ENCODE assay signal across 8 cellular contexts in genomic region chr11:108009497-108010360, GRCh38. TPM values are rescaled to one million over a fixed set of nuclear protein-coding genes. Genes with fewer than 3 reads are reported as not detected.
DNase-seq lines count a peak whose midpoint lies in the region; ATAC-seq and TF ChIP-seq lines count a peak whose summit lies in the region.

No MANE protein-coding gene starts in this region.

- TF ChIP-seq CTCF in RWPE2 (IDR thresholded peaks at IDR 0.05; ENCODE audit: poor library complexity, severe bottlenecking), result no peak
- TF ChIP-seq CTCF in endothelial cell (IDR thresholded peaks at IDR 0.05; ENCODE audit: unreplicated experiment), result no peak

- H3K36me3 ChIP-seq in RWPE2 (ENCODE audit: low read depth), result peaks cover 15% of the 10 kb centered on the region

- peak overlapping the region; percentile 75 for H3K4me3 ChIP-seq in RWPE2 (ENCODE audit: severe bottlenecking)

- no peaks in the 10 kb centered on the region for H3K27me3 ChIP-seq in RWPE2 (ENCODE audit: insufficient read depth, poor library complexity, severe bottlenecking)

- H3K9me3 Mint-ChIP-seq in endothelial cell (ENCODE audit: unreplicated experiment), result no peaks in the 10 kb centered on the region

- DNase-seq in DMS79 treated with DMSO at 0.1 percent for 48 hours (lab: John Stamatoyannopoulos, UW) (peak; percentile 67), DMS79 (lab: John Stamatoyannopoulos, UW) (no peak), RWPE2 (ENCODE audit: low spot score) (no peak), endothelial cell (ENCODE audit: low spot score) (no peak), mucosa of gallbladder (ENCODE audit: low spot score) (peak; percentile 11), NCI-H510A (lab: John Stamatoyannopoulos, UW) (no peak), DMS153 treated with DMSO at 0.1 percent for 48 hours (lab: John Stamatoyannopoulos, UW; ENCODE audit: unreplicated experiment) (no peak)

- peak overlapping the region; percentile 99 for H3K4me3 Mint-ChIP-seq in endothelial cell (ENCODE audit: unreplicated experiment)

- peak overlapping the region; percentile 41 for H3K27ac ChIP-seq in RWPE2 (ENCODE audit: poor library complexity, severe bottlenecking)

- H3K9me3 ChIP-seq in RWPE2 (ENCODE audit: severe bottlenecking), result no peaks in the 10 kb centered on the region

- peak overlapping the region; percentile 96 for H3K27ac Mint-ChIP-seq in endothelial cell (ENCODE audit: unreplicated experiment)

- peaks cover 14% of the 10 kb centered on the region for H3K4me1 ChIP-seq in RWPE2 (ENCODE audit: insufficient read depth, poor library complexity, severe bottlenecking)

- peaks cover 3% of the 10 kb centered on the region for H3K36me3 Mint-ChIP-seq in endothelial cell (ENCODE audit: low read depth, unreplicated experiment)

- peaks cover 2% of the 10 kb centered on the region for H3K27me3 Mint-ChIP-seq in endothelial cell (ENCODE audit: unreplicated experiment)

- ATAC-seq in HG02623 (IDR thresholded peaks at IDR 0.05; ENCODE audit: unreplicated experiment) (peak; percentile 4), RWPE2 (ENCODE audit: low read depth) (peak; percentile 5; the same call in 1 of the 3 replicates)

- peaks cover 15% of the 10 kb centered on the region for H3K4me1 Mint-ChIP-seq in endothelial cell (ENCODE audit: unreplicated experiment)

RNA-seq across cellular contexts. Expression of gene CUL5, which starts 1.0 kb away (rescaled TPM):
- 38.9 TPM for total RNA-seq in endothelial cell (ENCODE audit: unreplicated experiment)
- 36.8 TPM for total RNA-seq in mucosa of gallbladder

Comparison
In these comparisons a context has a peak if more than half of its experiments do, and no peak if none do; other contexts are left out.
1. DNase-seq: peak in DMS79 treated with DMSO at 0.1 percent for 48 hours (single experiment) and mucosa of gallbladder (single experiment); none in DMS79 (single experiment), RWPE2 (single experiment), endothelial cell (single experiment), NCI-H510A (single experiment) and DMS153 treated with DMSO at 0.1 percent for 48 hours (single experiment).